In the genomic region with DNA sequence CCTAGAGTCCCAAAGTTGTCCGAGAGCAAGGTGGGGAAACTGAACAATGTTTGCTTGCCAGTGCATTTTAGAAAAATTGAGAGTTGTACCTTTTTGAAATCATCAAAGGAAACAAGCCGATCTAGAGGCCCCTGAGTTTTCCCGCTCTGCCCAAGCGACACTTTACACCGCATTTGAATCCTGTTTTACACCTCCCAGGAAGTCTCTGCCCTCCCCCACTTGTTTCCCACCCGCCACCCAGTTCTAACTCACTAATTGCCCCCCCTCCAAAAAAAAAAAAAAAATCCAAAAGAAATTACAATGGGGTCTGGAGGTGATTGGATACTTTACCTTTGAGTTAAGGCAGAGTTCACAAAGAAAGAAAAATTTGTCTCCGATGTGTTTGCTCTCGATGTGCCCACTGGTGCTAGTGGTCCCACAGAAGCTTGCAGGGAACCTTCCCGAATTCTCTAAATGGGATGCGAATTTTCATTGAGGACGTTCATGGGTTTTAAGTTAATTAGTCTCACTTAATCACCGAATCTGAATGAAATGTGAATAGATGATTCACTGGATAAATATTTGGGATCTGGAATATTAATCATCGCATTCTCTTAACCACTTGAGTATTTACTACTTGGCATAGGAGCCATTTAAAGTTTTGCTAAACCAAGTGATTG, we compare ENCODE assay signal across 8 cellular contexts. TPM values are rescaled to one million over a fixed set of nuclear protein-coding genes. Genes with fewer than 3 reads are reported as not detected.
A peak's percentile ranks its signal among the peaks of the same experiment; 100 is the strongest.
DNase-seq lines count a peak whose midpoint lies in the region; ATAC-seq, FAIRE-seq and TF ChIP-seq lines count a peak whose summit lies in the region.

No MANE protein-coding gene starts in this region.

- peak overlapping the region; percentile 92 for H3K9ac ChIP-seq in NT2/D1 (ENCODE audit: insufficient read length, low read depth)

- DNase-seq in ELF-1 (ENCODE audit: low read depth, low spot score) (peak; percentile 29), NT2/D1 (ENCODE audit: low read depth, low spot score) (no peak), erythroblast (lab: John Stamatoyannopoulos, UW) (peak; percentile 19 to 39), osteocyte (ENCODE audit: extremely low spot score, unreplicated experiment) (no peak), D721Med (ENCODE audit: insufficient read length, low spot score) (no peak), OCI-M2 (lab: John Stamatoyannopoulos, UW; ENCODE audit: unreplicated experiment) (no peak)
- DNase-seq in NK-92 treated with Interleukin-12 subunit alpha and Interleukin-12 subunit beta, amount 100 ng/mL, for 24 hours (lab: John Stamatoyannopoulos, UW) = no peak

- H3K27me3 ChIP-seq in NT2/D1 (ENCODE audit: insufficient read depth, insufficient read length) (no peaks in the 10 kb centered on the region), gastroesophageal sphincter (peaks cover 68% of the 10 kb centered on the region)

- H3K9me3 ChIP-seq in NT2/D1 (ENCODE audit: insufficient read depth, low read length) (no peaks in the 10 kb centered on the region), gastroesophageal sphincter (no peaks in the 10 kb centered on the region)

- 63 to 76% methylated on average over 12 to 13 of the region's 13 CpGs for WGBS in gastroesophageal sphincter (ENCODE audit: low coverage in 1 of 2), 2 donors

- H3K4me3 ChIP-seq in NT2/D1 (ENCODE audit: insufficient read length, low read depth) (peak overlapping the region; percentile 92), gastroesophageal sphincter (peak overlapping the region in 1 of 2 donors; percentile 62)

- no peak for FAIRE-seq in D721Med (lab: Jason Lieb, UNC)

- peak overlapping the region; percentile 95 for H3K27ac Mint-ChIP-seq in osteocyte (ENCODE audit: unreplicated experiment)

- peaks cover 14% of the 10 kb centered on the region for H3K36me3 Mint-ChIP-seq in osteocyte (ENCODE audit: unreplicated experiment)

- no peak for TF ChIP-seq CTCF in osteocyte (IDR thresholded peaks at IDR 0.05)
- no peak for TF ChIP-seq CTCF in D721Med (IDR thresholded peaks at IDR 0.05; ENCODE audit: insufficient read depth, missing control alignments)
- TF ChIP-seq CTCF in gastroesophageal sphincter (IDR thresholded peaks at IDR 0.05) = no peak

- H3K9me3 Mint-ChIP-seq in osteocyte (ENCODE audit: unreplicated experiment) = no peaks in the 10 kb centered on the region

- H3K4me1 Mint-ChIP-seq in osteocyte (ENCODE audit: unreplicated experiment) = peaks cover 55% of the 10 kb centered on the region

- no peaks in the 10 kb centered on the region for H3K27me3 Mint-ChIP-seq in osteocyte (ENCODE audit: unreplicated experiment)

- no peak for ATAC-seq in gastroesophageal sphincter

- H3K36me3 ChIP-seq in NT2/D1 (ENCODE audit: insufficient read depth, insufficient read length, low read length) (peaks cover 24% of the 10 kb centered on the region), gastroesophageal sphincter (no peaks in the 10 kb centered on the region)

- peak overlapping the region; percentile 92 for H3K4me3 Mint-ChIP-seq in osteocyte (ENCODE audit: unreplicated experiment)

- TF ChIP-seq EP300 in gastroesophageal sphincter (IDR thresholded peaks at IDR 0.05) = no peak

- TF ChIP-seq POLR2A in erythroblast (IDR thresholded peaks at IDR 0.05; ENCODE audit: low read length) (no peak), gastroesophageal sphincter (IDR thresholded peaks at IDR 0.05) (no peak)

- H3K4me1 ChIP-seq in NT2/D1 (ENCODE audit: insufficient read depth, insufficient read length) (no peaks in the 10 kb centered on the region), gastroesophageal sphincter (peaks cover 0 to 40% (median 16%) of the 10 kb centered on the region in 3 donors)

- H3K27ac ChIP-seq in gastroesophageal sphincter = no peak overlapping the region

RNA-seq across cellular contexts. Expression of a gene that starts 2.4 kb away (rescaled TPM):
- total RNA-seq in osteocyte (41.8 and 42.1 TPM in 2 replicates), gastroesophageal sphincter (under 1 TPM; 0.02 to 0.16 (median 0.14) TPM)

Comparison
In these comparisons a context has a peak if more than half of its experiments do, and no peak if none do; other contexts are left out.
1. DNase-seq: peak in ELF-1 (single experiment) and erythroblast (2 of 2); none in NT2/D1 (single experiment), osteocyte (single experiment), D721Med (single experiment), NK-92 treated with Interleukin-12 subunit alpha and Interleukin-12 subunit beta, amount 100 ng/mL, for 24 hours (single experiment) and OCI-M2 (single experiment).
2. RNA of a gene that starts 2.4 kb away (total RNA-seq): 41.8 to 42.1 TPM in osteocyte; 0.02 to 0.16 TPM in gastroesophageal sphincter; every median in the first group is over 10 times any median in the second.